ENCODE assay signal across 10 cellular contexts in the genomic region with DNA sequence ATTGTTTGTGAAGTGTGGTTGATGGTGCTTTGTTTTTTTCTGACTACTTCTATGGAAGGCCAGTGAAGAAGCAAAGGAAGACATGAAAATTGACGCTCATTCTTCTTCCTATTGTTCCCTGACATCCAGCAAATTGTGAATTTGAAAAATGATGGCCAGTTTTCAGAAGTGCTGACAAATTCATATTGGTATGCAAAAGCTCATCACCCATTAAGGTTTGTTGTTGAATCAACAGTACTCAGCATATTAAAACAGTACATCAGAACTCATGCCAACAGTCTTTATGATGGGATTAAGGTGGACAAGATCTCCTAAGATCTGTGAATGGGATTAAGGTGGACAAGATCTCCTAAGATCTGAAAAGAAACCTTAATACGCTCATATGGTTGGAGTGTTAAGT. TPM values are rescaled to one million over a fixed set of nuclear protein-coding genes. Genes with fewer than 3 reads are reported as not detected.
DNase-seq lines count a peak whose midpoint lies in the region; ATAC-seq and TF ChIP-seq lines count a peak whose summit lies in the region.
"Had no signal": no experiment of that assay in that cellular context is flagged by ENCODE, and none has a peak within 500 bp of the region (broad histone marks: within the 10 kb centered on the region; RNA-seq: fewer than 3 reads in every experiment).

No MANE protein-coding gene starts in this region.

- H3K36me3 Mint-ChIP-seq in CD4-positive, CD25-positive, alpha-beta regulatory T cell, result no peaks in the 10 kb centered on the region
- no peaks in the 10 kb centered on the region for H3K36me3 Mint-ChIP-seq in natural killer cell

- intact Hi-C loops in mammary epithelial cell (cut with micrococcal nuclease) (loop anchor here (2.0 to 10.0 kb wide), 3 partner anchors 21 to 203 kb away; a partner anchor contains a TSS), natural killer cell (cut with micrococcal nuclease) (loop anchor here (2.0 kb wide), 2 partner anchors 39 to 57 kb away; a partner anchor contains a TSS)

- ATAC-seq in CD4-positive, CD25-positive, alpha-beta regulatory T cell (ENCODE audit: low read depth in 2 of 2), result no peak
- ATAC-seq in natural killer cell, result no peak
- ATAC-seq in HG03342 (IDR thresholded peaks at IDR 0.05; ENCODE audit: unreplicated experiment), result no peak
- ATAC-seq in HG02840 (IDR thresholded peaks at IDR 0.05; ENCODE audit: low FRiP score, unreplicated experiment), result no peak

- H3K4me3 Mint-ChIP-seq in CD4-positive, CD25-positive, alpha-beta regulatory T cell, result peak overlapping the region; percentile 92 to 99 (median 96)
- peak overlapping the region; percentile 86 for H3K4me3 Mint-ChIP-seq in natural killer cell

- no peak for DNase-seq in CD4-positive, CD25-positive, alpha-beta regulatory T cell
- DNase-seq in mammary epithelial cell (no peak), natural killer cell (no peak), hepatic stellate cell (ENCODE audit: low spot score) (no peak), HK-2 (ENCODE audit: unreplicated experiment) (no peak)
- DNase-seq: uterus had no signal

- BruUV-seq in mammary epithelial cell (replicated peaks; lab: Mats Ljungman, UMichigan), result TSS peak; percentile 2

- H3K9me3 Mint-ChIP-seq in CD4-positive, CD25-positive, alpha-beta regulatory T cell, result no peaks in the 10 kb centered on the region
- H3K9me3 Mint-ChIP-seq in natural killer cell, result no peaks in the 10 kb centered on the region

- in situ Hi-C loops in mammary epithelial cell (cut with MboI; ENCODE audit: low sequenced_read_pairs in 2 of 2), result no loop called here

- no peaks in the 10 kb centered on the region for H3K9me3 ChIP-seq in CD4-positive, CD25-positive, alpha-beta regulatory T cell (ENCODE audit: control insufficient read depth in 2 of 2, low read length in 2 of 2)
- H3K9me3 ChIP-seq in KOPT-K1 (ENCODE audit: insufficient read depth, low read length, poor library complexity, severe bottlenecking), result no peaks in the 10 kb centered on the region
- no peaks in the 10 kb centered on the region for H3K9me3 ChIP-seq in mammary epithelial cell (replicated peaks; ENCODE audit: insufficient read depth, low read length)
- H3K9me3 ChIP-seq: uterus had no signal

- H3K27ac Mint-ChIP-seq in CD4-positive, CD25-positive, alpha-beta regulatory T cell, result peak overlapping the region; percentile 93 to 96 (median 93)
- H3K27ac Mint-ChIP-seq in natural killer cell, result peak overlapping the region; percentile 90 to 98

- no peak overlapping the region for H2AFZ ChIP-seq in mammary epithelial cell (ENCODE audit: low read depth, low read length)

- CTCF ChIA-PET in mammary epithelial cell (lab: Charles Lee; ENCODE audit: low non-redundant PET), result no interaction called here

- no peaks in the 10 kb centered on the region for H3K36me3 ChIP-seq in CD4-positive, CD25-positive, alpha-beta regulatory T cell (ENCODE audit: control insufficient read depth, insufficient read depth, low read length)
- peaks cover 20% of the 10 kb centered on the region; the same call in 1 of the 2 replicates for H3K36me3 ChIP-seq in KOPT-K1 (ENCODE audit: insufficient read depth, low read length)
- peaks cover 7% of the 10 kb centered on the region for H3K36me3 ChIP-seq in mammary epithelial cell (ENCODE audit: insufficient read depth, low read length)
- H3K36me3 ChIP-seq: uterus had no signal

- peaks cover 10 to 37% (median 28%) of the 10 kb centered on the region in 4 donors for H3K4me1 Mint-ChIP-seq in CD4-positive, CD25-positive, alpha-beta regulatory T cell
- H3K4me1 Mint-ChIP-seq in natural killer cell, result peaks cover 14 to 26% of the 10 kb centered on the region in 2 donors

- no peaks in the 10 kb centered on the region for H3K27me3 Mint-ChIP-seq in CD4-positive, CD25-positive, alpha-beta regulatory T cell
- no peaks in the 10 kb centered on the region for H3K27me3 Mint-ChIP-seq in natural killer cell (ENCODE audit: low read depth in 2 of 2)

- peaks cover 34% of the 10 kb centered on the region for H3K79me2 ChIP-seq in mammary epithelial cell (ENCODE audit: insufficient read depth, low read length)

- peak overlapping the region; percentile 95 for H3K9ac ChIP-seq in mammary epithelial cell (ENCODE audit: insufficient read depth, low read length)

- no peaks in the 10 kb centered on the region for H3K27me3 ChIP-seq in CD4-positive, CD25-positive, alpha-beta regulatory T cell (ENCODE audit: control insufficient read depth, insufficient read depth, low read length)
- H3K27me3 ChIP-seq in mammary epithelial cell (ENCODE audit: insufficient read depth, low read length), result no peaks in the 10 kb centered on the region
- H3K27me3 ChIP-seq: uterus had no signal

- peak overlapping the region; percentile 91 for H3K27ac ChIP-seq in CD4-positive, CD25-positive, alpha-beta regulatory T cell (ENCODE audit: insufficient read depth, low read length, poor library complexity, severe bottlenecking)
- peak overlapping the region; percentile 91 for H3K27ac ChIP-seq in KOPT-K1 (ENCODE audit: low read depth, low read length, poor library complexity, severe bottlenecking)
- peak overlapping the region; percentile 1 for H3K27ac ChIP-seq in mammary epithelial cell (ENCODE audit: insufficient read depth, low read depth, low read length)

- 100% methylated on average over 2 of the region's 2 CpGs for WGBS in mammary epithelial cell (ENCODE audit: low coverage, missing lambda C conversion rate)

- H3K4me3 ChIP-seq in CD4-positive, CD25-positive, alpha-beta regulatory T cell (ENCODE audit: low read depth, low read length), result peak overlapping the region; percentile 87
- H3K4me3 ChIP-seq in mammary epithelial cell (replicated peaks in 1 of 3; ENCODE audit: insufficient read depth in 1 of 3, low read depth in 2 of 3, low read length in 3 of 3), result peak overlapping the region; percentile 93 to 99 (median 95)

- peak overlapping the region; percentile 84 for H3K4me2 ChIP-seq in mammary epithelial cell (ENCODE audit: insufficient read depth, low read depth, low read length)

- peaks cover 19% of the 10 kb centered on the region for H3K4me1 ChIP-seq in CD4-positive, CD25-positive, alpha-beta regulatory T cell (ENCODE audit: control insufficient read depth, insufficient read depth, low read length, poor library complexity, severe bottlenecking)
- peaks cover 7% of the 10 kb centered on the region for H3K4me1 ChIP-seq in mammary epithelial cell (ENCODE audit: insufficient read depth, low read length)

- dilution Hi-C loops in mammary epithelial cell (cut with HindIII; ENCODE audit: low sequenced_read_pairs), result loop anchor here (10.0 kb wide), 1 partner anchor 63 kb away; no protein-coding TSS in a partner anchor

- no peaks in the 10 kb centered on the region for H4K20me1 ChIP-seq in mammary epithelial cell (ENCODE audit: insufficient read depth, low read length)

- no peak for TF ChIP-seq CTCF in mammary epithelial cell (conservative IDR thresholded peaks at IDR 0.05 in 1 of 2, IDR thresholded peaks at IDR 0.05 in 1 of 2; ENCODE audit: extremely low read depth in 1 of 2, insufficient read depth in 1 of 2, low read depth in 1 of 2, low read length in 2 of 2)
- no peak for TF ChIP-seq CTCF in natural killer cell (IDR thresholded peaks at IDR 0.05)

RNA-seq across cellular contexts. Expression of a gene that starts 1.0 kb away (rescaled TPM):
- total RNA-seq in CD4-positive, CD25-positive, alpha-beta regulatory T cell, result 17.5 TPM
- 10 to 100 TPM; 18.7 to 23.6 (median 20.4) TPM for polyA plus RNA-seq in CD4-positive, CD25-positive, alpha-beta regulatory T cell
- total RNA-seq in mammary epithelial cell (10 to 100 TPM; 20.7 to 38.6 TPM), natural killer cell (10 to 100 TPM; 16.8 to 25.8 (median 25.3) TPM)
- polyA plus RNA-seq in mammary epithelial cell, result 28.2 TPM
- polyA minus RNA-seq in mammary epithelial cell, result 8.8 TPM

RNA-seq across cellular contexts. Expression of a gene that starts 38.2 kb away (rescaled TPM):
- total RNA-seq in CD4-positive, CD25-positive, alpha-beta regulatory T cell, result 21.0 TPM
- polyA plus RNA-seq in CD4-positive, CD25-positive, alpha-beta regulatory T cell, result under 1 TPM; 0.39 to 0.98 (median 0.73) TPM
- total RNA-seq in mammary epithelial cell (10 to 100 TPM; 16.3 to 20.6 TPM), natural killer cell (10 to 100 TPM; 19.1 to 26.0 (median 23.7) TPM)
- polyA plus RNA-seq in mammary epithelial cell, result 10.4 TPM
- polyA minus RNA-seq in mammary epithelial cell, result 17.7 TPM

RNA-seq across cellular contexts. Expression of a gene that starts 38.3 kb away (rescaled TPM):
- not detected for total RNA-seq in CD4-positive, CD25-positive, alpha-beta regulatory T cell
- polyA plus RNA-seq in CD4-positive, CD25-positive, alpha-beta regulatory T cell, result not detected
- not detected for total RNA-seq in mammary epithelial cell
- polyA plus RNA-seq in mammary epithelial cell, result not detected
- not detected for polyA minus RNA-seq in mammary epithelial cell
- not detected for total RNA-seq in natural killer cell
- total RNA-seq: activated CD8-positive, alpha-beta memory T cell treated with anti-CD3 and anti-CD28 coated beads for 36 hours; uterus had no signal

RNA-seq across cellular contexts. Expression of a gene that starts 38.6 kb away (rescaled TPM):
- 172 TPM for total RNA-seq in CD4-positive, CD25-positive, alpha-beta regulatory T cell
- 100 to 1,000 TPM; 512 to 670 (median 608) TPM for polyA plus RNA-seq in CD4-positive, CD25-positive, alpha-beta regulatory T cell
- total RNA-seq in mammary epithelial cell (100 to 1,000 TPM; 173 to 303 TPM), natural killer cell (100 to 1,000 TPM; 154 to 177 (median 168) TPM)
- 575 TPM for polyA plus RNA-seq in mammary epithelial cell
- polyA minus RNA-seq in mammary epithelial cell, result 118 TPM

RNA-seq across cellular contexts. Expression of a gene that starts 56.5 kb away (rescaled TPM):
- 85.2 TPM for total RNA-seq in CD4-positive, CD25-positive, alpha-beta regulatory T cell
- polyA plus RNA-seq in CD4-positive, CD25-positive, alpha-beta regulatory T cell, result 10 to 100 TPM; 19.3 to 23.3 (median 22.0) TPM
- total RNA-seq in mammary epithelial cell (10 to 100 TPM; 39.7 to 52.4 TPM), natural killer cell (100 to 1,000 TPM in 2 of 3 donors, 10 to 100 TPM in 1; 77.9 to 112 (median 104) TPM)
- polyA plus RNA-seq in mammary epithelial cell, result 12.0 TPM
- polyA minus RNA-seq in mammary epithelial cell, result 20.1 TPM

Comparison
In these comparisons a context has a peak if more than half of its experiments do, and no peak if none do; other contexts are left out.
1. H3K27ac ChIP-seq: peak in every context shown above with its lines; median percentile 91 in CD4-positive, CD25-positive, alpha-beta regulatory T cell; 91 in KOPT-K1; 1 in mammary epithelial cell.